In genomic region chr3:12879191-12879815, GRCh38 we compare ENCODE assay signal across 1 cellular context.
TF ChIP-seq lines count a peak whose summit lies in the region.

No MANE protein-coding gene starts in this region.

TF ChIP-seq in K562, 482 proteins besides CTCF, POLR2A, EP300 and RAD21 (continued from another document and continues in another):
- no peak for TF ChIP-seq ZBTB26 (CRISPR knock-in tag; IDR thresholded peaks at IDR 0.05)
- no peak for TF ChIP-seq ZNF133 (CRISPR knock-in tag; IDR thresholded peaks at IDR 0.05)
- peak in 1 of 2 experiments; percentile 42; a peak in 1 of 4 replicates for TF ChIP-seq MNT (conservative IDR thresholded peaks at IDR 0.05)
- no peak for TF ChIP-seq ZNF764 (CRISPR knock-in tag; IDR thresholded peaks at IDR 0.05; ENCODE audit: low read depth)
- no peak for TF ChIP-seq ZNF57 (CRISPR knock-in tag; IDR thresholded peaks at IDR 0.05)
- TF ChIP-seq RNF219 (CRISPR knock-in tag; IDR thresholded peaks at IDR 0.05): no peak
- TF ChIP-seq MCM5 (IDR thresholded peaks at IDR 0.05; ENCODE audit: low read depth): no peak
- peak; percentile 81 for TF ChIP-seq MECOM (CRISPR knock-in tag; IDR thresholded peaks at IDR 0.05)
- no peak for TF ChIP-seq NBN (IDR thresholded peaks at IDR 0.05; ENCODE audit: low read depth)
- 0 out of 2 replicates have a peak, but pooled peaks have one; percentile 12 for TF ChIP-seq ZNF354B (CRISPR knock-in tag; IDR thresholded peaks at IDR 0.05)
- TF ChIP-seq CHD7 (IDR thresholded peaks at IDR 0.05; ENCODE audit: low read depth, low read length): no peak
- no peak for TF ChIP-seq MXD1 (CRISPR knock-in tag; IDR thresholded peaks at IDR 0.05; ENCODE audit: borderline replicate concordance, poor library complexity, severe bottlenecking)
- TF ChIP-seq ZNF395 (CRISPR knock-in tag; IDR thresholded peaks at IDR 0.05): peak; percentile 88; the same call in 1 of the 2 replicates
- 0 out of 2 replicates have a peak, but pooled peaks have one; percentile 35 for TF ChIP-seq HIVEP1 (CRISPR knock-in tag; IDR thresholded peaks at IDR 0.05)
- TF ChIP-seq VEZF1 (CRISPR knock-in tag; IDR thresholded peaks at IDR 0.05): no peak; the same call in 1 of the 2 replicates
- no peak for TF ChIP-seq SP1 (CRISPR knock-in tag; IDR thresholded peaks at IDR 0.05)
- no peak for TF ChIP-seq CCAR2 (IDR thresholded peaks at IDR 0.05; ENCODE audit: low read depth, low read length)
- TF ChIP-seq ZNF511 (CRISPR knock-in tag; IDR thresholded peaks at IDR 0.05): peak; percentile 64; the same call in 1 of the 2 replicates
- TF ChIP-seq ARID2 (IDR thresholded peaks at IDR 0.05): no peak
- no peak for TF ChIP-seq PPARD (CRISPR knock-in tag; IDR thresholded peaks at IDR 0.05)
